In the genomic region with DNA sequence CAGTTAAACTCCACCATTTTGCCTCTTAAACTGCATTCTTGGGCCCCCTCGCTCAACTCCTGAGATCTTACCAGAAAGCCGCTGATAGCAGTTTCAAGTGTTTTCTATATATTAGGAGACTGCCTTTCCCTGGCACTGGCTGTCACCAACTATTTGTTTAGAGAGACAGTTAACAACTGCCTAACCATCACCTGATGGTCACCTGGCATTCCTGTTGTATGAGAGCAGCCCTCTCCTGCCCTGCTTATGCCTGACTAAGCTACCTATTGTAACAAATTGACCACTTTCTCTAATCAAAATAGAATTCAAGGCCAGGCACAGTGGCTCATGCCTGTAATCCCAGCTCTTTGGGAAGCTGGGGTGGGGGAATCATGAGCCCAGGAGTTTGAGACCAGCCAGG, we compare ENCODE assay signal across 25 cellular contexts.
"Had no signal": no experiment of that assay in that cellular context is flagged by ENCODE, and none has a peak within 500 bp of the region (broad histone marks: within the 10 kb centered on the region; RNA-seq: fewer than 3 reads in every experiment).

No MANE protein-coding gene starts in this region.

- H3K4me1 Mint-ChIP-seq: activated B cell treated with CpG ODN at 0.5 μM for 24 hours; activated naive CD8-positive, alpha-beta T cell treated with anti-CD3 and anti-CD28 coated beads for 36 hours; central memory CD8-positive, alpha-beta T cell; naive thymus-derived CD8-positive, alpha-beta T cell; stimulated activated memory B cell treated with anti-CD40 and anti-IgM and Interleukin-4, amounts not matched to agents 10 μg/mL and 1 μg/mL and 100 μg/mL, for 72 hours had no signal

- H3K4me1 ChIP-seq: colonic mucosa, esophagus muscularis mucosa, sigmoid colon, testis, upper lobe of left lung had no signal

- ATAC-seq: effector memory CD8-positive, alpha-beta T cell; left colon; naive thymus-derived CD8-positive, alpha-beta T cell; stimulated activated memory B cell treated with anti-CD40 and anti-IgM and Interleukin-4, amounts not matched to agents 10 μg/mL and 1 μg/mL and 100 μg/mL, for 72 hours had no signal

- H3K4me3 ChIP-seq: colonic mucosa, dorsolateral prefrontal cortex, esophagus muscularis mucosa, neural progenitor cell, sigmoid colon, smooth muscle cell, testis, upper lobe of left lung had no signal

- H3K4me3 Mint-ChIP-seq: activated B cell treated with CpG ODN at 0.5 μM for 24 hours; activated naive CD8-positive, alpha-beta T cell treated with anti-CD3 and anti-CD28 coated beads for 36 hours; central memory CD8-positive, alpha-beta T cell; effector memory CD8-positive, alpha-beta T cell; naive thymus-derived CD8-positive, alpha-beta T cell; stimulated activated memory B cell treated with anti-CD40 and anti-IgM and Interleukin-4, amounts not matched to agents 10 μg/mL and 1 μg/mL and 100 μg/mL, for 72 hours had no signal

- DNase-seq: activated B cell treated with CpG ODN at 0.5 μM for 24 hours; activated CD4-positive, alpha-beta T cell treated with anti-CD3 and anti-CD28 coated beads for 4 hours; activated CD4-positive, alpha-beta T cell treated with anti-CD3 and anti-CD28 coated beads, Interleukin-2, amount 50 U/mL, for 48 hours; activated CD8-positive, alpha-beta memory T cell treated with anti-CD3 and anti-CD28 coated beads, Interleukin-2, amount 50 U/mL, for 48 hours; activated naive CD4-positive, alpha-beta T cell treated with Interleukin-2 at 50 U/mL for 16 hours; activated naive CD8-positive, alpha-beta T cell treated with anti-CD3 and anti-CD28 coated beads for 36 hours; activated T-cell treated with anti-CD3 and anti-CD28 coated beads, Interleukin-2, amount 50 U/mL, for 48 hours; colonic mucosa; dorsolateral prefrontal cortex; effector memory CD8-positive, alpha-beta T cell; hippocampal formation; left colon; naive thymus-derived CD8-positive, alpha-beta T cell; posterior cingulate gyrus; retina; sigmoid colon; stimulated activated CD4-positive, alpha-beta T cell treated with anti-CD3 and anti-CD28 coated beads, Interleukin-15, amount 100 ng/mL, for 24 hours; T-helper 9 cell; testis; upper lobe of left lung had no signal

- H3K9me3 Mint-ChIP-seq: activated B cell treated with CpG ODN at 0.5 μM for 24 hours; activated naive CD8-positive, alpha-beta T cell treated with anti-CD3 and anti-CD28 coated beads for 36 hours; central memory CD8-positive, alpha-beta T cell; effector memory CD8-positive, alpha-beta T cell; naive thymus-derived CD8-positive, alpha-beta T cell; stimulated activated memory B cell treated with anti-CD40 and anti-IgM and Interleukin-4, amounts not matched to agents 10 μg/mL and 1 μg/mL and 100 μg/mL, for 72 hours had no signal

- H3K27ac ChIP-seq: colonic mucosa, dorsolateral prefrontal cortex, esophagus muscularis mucosa, neural progenitor cell, sigmoid colon, testis, upper lobe of left lung had no signal

- H3K36me3 Mint-ChIP-seq: activated naive CD8-positive, alpha-beta T cell treated with anti-CD3 and anti-CD28 coated beads for 36 hours; naive thymus-derived CD8-positive, alpha-beta T cell; stimulated activated memory B cell treated with anti-CD40 and anti-IgM and Interleukin-4, amounts not matched to agents 10 μg/mL and 1 μg/mL and 100 μg/mL, for 72 hours had no signal

- H3K36me3 ChIP-seq: colonic mucosa, esophagus muscularis mucosa, neural progenitor cell, sigmoid colon, upper lobe of left lung had no signal

- H3K27ac Mint-ChIP-seq: activated B cell treated with CpG ODN at 0.5 μM for 24 hours; activated naive CD8-positive, alpha-beta T cell treated with anti-CD3 and anti-CD28 coated beads for 36 hours; effector memory CD8-positive, alpha-beta T cell; naive thymus-derived CD8-positive, alpha-beta T cell; neural progenitor cell; stimulated activated memory B cell treated with anti-CD40 and anti-IgM and Interleukin-4, amounts not matched to agents 10 μg/mL and 1 μg/mL and 100 μg/mL, for 72 hours had no signal

- H3K9me3 ChIP-seq: colonic mucosa, esophagus muscularis mucosa, sigmoid colon, testis, upper lobe of left lung had no signal

- H3K27me3 Mint-ChIP-seq: activated naive CD8-positive, alpha-beta T cell treated with anti-CD3 and anti-CD28 coated beads for 36 hours had no signal

- H3K27me3 ChIP-seq: colonic mucosa, dorsolateral prefrontal cortex, esophagus muscularis mucosa, neural progenitor cell, sigmoid colon, testis, upper lobe of left lung had no signal
